In the genomic region with DNA sequence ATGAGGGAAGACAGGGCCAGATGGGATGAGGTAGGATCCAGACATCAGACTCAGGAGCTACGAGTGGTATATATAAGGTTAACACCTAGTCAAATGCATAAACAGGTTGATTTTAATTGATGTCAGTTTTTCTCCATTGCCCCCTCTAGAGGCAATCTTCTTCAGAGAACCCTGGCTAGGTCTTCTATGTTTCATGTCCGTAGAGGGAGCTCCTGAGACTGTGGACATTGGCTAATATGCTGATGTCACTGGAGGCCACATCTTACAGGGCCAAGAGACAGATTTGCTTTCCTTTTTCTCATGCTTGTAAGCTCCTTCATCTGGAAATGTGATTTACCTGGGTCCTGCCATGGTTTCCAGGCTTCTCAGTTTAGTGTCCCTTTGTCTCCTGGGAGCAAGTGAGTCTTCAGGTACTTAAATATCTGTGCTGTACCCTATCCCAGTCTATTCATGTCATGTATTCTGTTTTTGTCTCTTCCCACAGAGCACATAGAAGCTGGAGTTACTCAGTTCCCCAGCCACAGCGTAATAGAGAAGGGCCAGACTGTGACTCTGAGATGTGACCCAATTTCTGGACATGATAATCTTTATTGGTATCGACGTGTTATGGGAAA, we compare ENCODE assay signal across 8 cellular contexts.
DNase-seq lines count a peak whose midpoint lies in the region; ATAC-seq and TF ChIP-seq lines count a peak whose summit lies in the region.

No MANE protein-coding gene starts in this region.

- H3K9me3 ChIP-seq in PC-9 (ENCODE audit: insufficient read depth, low read depth) (no peaks in the 10 kb centered on the region), osteoblast (ENCODE audit: low read depth, low read length) (no peaks in the 10 kb centered on the region)

- H2AFZ ChIP-seq in PC-9 (peak overlapping the region; percentile 71), osteoblast (ENCODE audit: low read length) (peak overlapping the region; percentile 91)

- H3K79me2 ChIP-seq in PC-9 (ENCODE audit: low read depth), result no peaks in the 10 kb centered on the region
- H3K79me2 ChIP-seq in osteoblast (ENCODE audit: insufficient read depth, low read length), result no peaks in the 10 kb centered on the region

- DNase-seq in SHP77 (lab: John Stamatoyannopoulos, UW), result peak; percentile 27 to 46
- no peak for DNase-seq in SHP77 treated with DMSO at 0.1 percent for 48 hours (lab: John Stamatoyannopoulos, UW)
- DNase-seq in PC-9, result peak; percentile 30 to 77
- peak; percentile 54 to 74 for DNase-seq in erythroblast (lab: John Stamatoyannopoulos, UW)
- DNase-seq in osteoblast (ENCODE audit: insufficient read length, low spot score, missing footprints), result peak; percentile 84
- no peak for DNase-seq in NK-92 treated with Interleukin-12 subunit alpha and Interleukin-12 subunit beta, amount 100 ng/mL, for 24 hours (lab: John Stamatoyannopoulos, UW)

- H3K27me3 ChIP-seq in PC-9 (ENCODE audit: insufficient read depth, low read depth) (no peaks in the 10 kb centered on the region), osteoblast (ENCODE audit: insufficient read depth, low read length) (no peaks in the 10 kb centered on the region)

- peak; percentile 78 for TF ChIP-seq CTCF in PC-9 (conservative IDR thresholded peaks at IDR 0.05)
- peak; percentile 95 for TF ChIP-seq CTCF in osteoblast (IDR thresholded peaks at IDR 0.05; ENCODE audit: extremely low read depth, low read depth, low read length)

- H3K4me2 ChIP-seq in PC-9, result 0 out of 2 replicates have a peak overlapping the region, but pooled peaks have one; percentile 5
- no peak overlapping the region for H3K4me2 ChIP-seq in osteoblast (ENCODE audit: insufficient read depth, low read length)

- no peak for TF ChIP-seq POLR2A in erythroblast (IDR thresholded peaks at IDR 0.05; ENCODE audit: low read length)

- H4K20me1 ChIP-seq in PC-9 (ENCODE audit: insufficient read depth) (no peaks in the 10 kb centered on the region), osteoblast (ENCODE audit: insufficient read depth, low read length) (no peaks in the 10 kb centered on the region)

- H3K4me3 ChIP-seq in PC-9 (no peak overlapping the region), osteoblast (ENCODE audit: insufficient read depth, low read length) (no peak overlapping the region)

- H3K4me1 ChIP-seq in PC-9 (replicated peaks; ENCODE audit: insufficient read depth) (peaks cover 26% of the 10 kb centered on the region), osteoblast (ENCODE audit: insufficient read depth, low read length) (peaks cover 18% of the 10 kb centered on the region)

- ATAC-seq in GM19395 (IDR thresholded peaks at IDR 0.05; ENCODE audit: unreplicated experiment), result peak; percentile 76
- ATAC-seq in HG03159 (IDR thresholded peaks at IDR 0.05; ENCODE audit: unreplicated experiment), result peak; percentile 73

- H3K27ac ChIP-seq in PC-9 (0 out of 2 replicates have a peak overlapping the region, but pooled peaks have one; percentile 27), osteoblast (ENCODE audit: low read depth, low read length) (peak overlapping the region; percentile 68)

- H3K36me3 ChIP-seq in PC-9 (ENCODE audit: low read depth) (no peaks in the 10 kb centered on the region), osteoblast (ENCODE audit: insufficient read depth, low read length) (no peaks in the 10 kb centered on the region)

- POLR2A ChIA-PET in PC-9 (lab: Charles Lee; ENCODE audit: unreplicated experiment), result interaction anchor here (0.6 kb wide), 1 partner anchor 418 kb away, joined by 3 read pairs; no protein-coding TSS in a partner anchor

- no peaks in the 10 kb centered on the region for H3K9me2 ChIP-seq in PC-9 (ENCODE audit: insufficient read depth)

- CTCF ChIA-PET in PC-9 (lab: Charles Lee), result interaction anchor here (0.6 to 2.2 kb wide), 23 partner anchors 9 to 298 kb away, joined by 3 to 20 read pairs (median 4); a partner anchor contains a TSS

- BruUV-seq in PC-9 (replicated peaks; lab: Mats Ljungman, UMichigan), result no TSS peak

- peaks cover 6% of the 10 kb centered on the region; the same call in 1 of the 2 replicates for H3F3A ChIP-seq in PC-9 (ENCODE audit: insufficient read depth, low read depth)

- intact Hi-C loops in PC-9 (cut with micrococcal nuclease; ENCODE audit: unreplicated experiment), result loop anchor here (5.0 kb wide), 2 partner anchors 90 to 130 kb away; no protein-coding TSS in a partner anchor

Comparison
In these comparisons a context has a peak if more than half of its experiments do, and no peak if none do; other contexts are left out.
1. DNase-seq: peak in SHP77 (2 of 2), PC-9 (2 of 2), erythroblast (2 of 2) and osteoblast (single experiment); none in SHP77 treated with DMSO at 0.1 percent for 48 hours (single experiment) and NK-92 treated with Interleukin-12 subunit alpha and Interleukin-12 subunit beta, amount 100 ng/mL, for 24 hours (single experiment).